ENCODE assay signal across 23 cellular contexts in the genomic region with DNA sequence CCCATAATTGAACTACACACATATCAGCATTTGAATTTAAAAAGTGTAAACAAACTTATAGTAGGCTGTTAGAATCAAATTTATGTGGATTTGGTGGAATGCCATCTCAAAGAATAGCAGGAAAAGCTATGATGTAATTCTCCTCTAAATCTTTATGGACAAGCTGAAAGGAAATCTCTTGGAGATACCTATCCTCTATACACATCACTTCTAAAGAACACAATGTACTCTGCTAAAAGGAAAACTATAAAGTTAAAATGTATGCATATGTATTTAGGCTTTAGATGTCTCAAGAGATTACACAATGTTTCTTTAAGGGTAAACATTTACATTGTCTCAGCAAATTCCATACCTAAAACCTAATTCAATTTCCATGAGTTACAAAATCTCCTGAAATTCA.
"Had no signal": no experiment of that assay in that cellular context is flagged by ENCODE, and none has a peak within 500 bp of the region (broad histone marks: within the 10 kb centered on the region; RNA-seq: fewer than 3 reads in every experiment).

No MANE protein-coding gene starts in this region.

- H3K9me3 Mint-ChIP-seq: activated CD4-positive, alpha-beta T cell treated with anti-CD3 and anti-CD28 coated beads, Interleukin-2, amount 10 ng/mL, durations not matched to agents 24 days and 14 days; activated naive CD8-positive, alpha-beta T cell treated with anti-CD3 and anti-CD28 coated beads, Interleukin-2, amount 10 ng/mL, durations not matched to agents 7 days and 5 days; central memory CD8-positive, alpha-beta T cell; neural crest cell had no signal

- DNase-seq: activated CD4-positive, alpha-beta T cell treated with anti-CD3 and anti-CD28 coated beads, Interleukin-2, amount 10 ng/mL, durations not matched to agents 24 days and 14 days; activated naive CD4-positive, alpha-beta T cell treated with Interleukin-2 at 50 U/mL for 16 hours; activated naive CD8-positive, alpha-beta T cell treated with anti-CD3 and anti-CD28 coated beads, Interleukin-2, amount 10 ng/mL, durations not matched to agents 7 days and 5 days; activated T-cell treated with anti-CD3 and anti-CD28 coated beads, Interleukin-2, amount 50 U/mL, for 24 hours; body of pancreas; head of caudate nucleus; left lung; naive B cell; retina; stimulated activated CD4-positive, alpha-beta T cell treated with anti-CD3 and anti-CD28 coated beads, Interleukin-2, amount 100 ng/mL, for 24 hours; T-helper 1 cell; T-helper 9 cell; transverse colon; uterus had no signal

- H3K9me3 ChIP-seq: body of pancreas, uterus had no signal

- H3K27me3 ChIP-seq: body of pancreas, foreskin keratinocyte, left lung, transverse colon, uterus had no signal

- H3K36me3 Mint-ChIP-seq: activated naive CD8-positive, alpha-beta T cell treated with anti-CD3 and anti-CD28 coated beads, Interleukin-2, amount 10 ng/mL, durations not matched to agents 7 days and 5 days; naive B cell had no signal

- H3K4me3 ChIP-seq: body of pancreas, coronary artery, left lung, mucosa of descending colon, transverse colon, uterus had no signal

- H3K27ac ChIP-seq: body of pancreas, coronary artery, foreskin keratinocyte, left lung, transverse colon, uterus had no signal

- H3K27ac Mint-ChIP-seq: activated CD4-positive, alpha-beta T cell treated with anti-CD3 and anti-CD28 coated beads, Interleukin-2, amount 10 ng/mL, durations not matched to agents 24 days and 14 days; activated CD8-positive, alpha-beta T cell treated with anti-CD3 and anti-CD28 coated beads for 36 hours; activated naive CD8-positive, alpha-beta T cell treated with anti-CD3 and anti-CD28 coated beads, Interleukin-2, amount 10 ng/mL, durations not matched to agents 7 days and 5 days; activated T-cell treated with anti-CD3 and anti-CD28 coated beads, Interleukin-2, amount 50 U/mL, for 24 hours; activated T-helper 2 cell treated with anti-CD3 and anti-CD28 coated beads, Interferon-gamma antibody, Interleukin-2, Interleukin-4, amounts not matched to agents 10 μg/mL and 5 μg/mL and 100 μg/mL, durations not matched to agents 14 hours and 24 hours and 36 hours; naive B cell; stimulated activated naive CD8-positive, alpha-beta T cell treated with anti-CD3 and anti-CD28 coated beads, Interleukin-15, Interleukin-2, amounts not matched to agents 100 ng/mL and 50 ng/mL, for 24 hours had no signal

- FAIRE-seq: endometrium had no signal

- H3K4me3 Mint-ChIP-seq: activated CD4-positive, alpha-beta T cell treated with anti-CD3 and anti-CD28 coated beads, Interleukin-2, amount 10 ng/mL, durations not matched to agents 24 days and 14 days; activated CD8-positive, alpha-beta T cell treated with anti-CD3 and anti-CD28 coated beads for 36 hours; activated naive CD8-positive, alpha-beta T cell treated with anti-CD3 and anti-CD28 coated beads, Interleukin-2, amount 10 ng/mL, durations not matched to agents 7 days and 5 days; activated T-cell treated with anti-CD3 and anti-CD28 coated beads, Interleukin-2, amount 50 U/mL, for 24 hours; central memory CD8-positive, alpha-beta T cell; naive B cell; neural crest cell; stimulated activated naive CD8-positive, alpha-beta T cell treated with anti-CD3 and anti-CD28 coated beads, Interleukin-15, Interleukin-2, amounts not matched to agents 100 ng/mL and 50 ng/mL, for 24 hours had no signal

- H3K4me1 ChIP-seq: body of pancreas, left lung, transverse colon, uterus had no signal

- H3K27me3 Mint-ChIP-seq: activated CD4-positive, alpha-beta T cell treated with anti-CD3 and anti-CD28 coated beads, Interleukin-2, amount 10 ng/mL, durations not matched to agents 24 days and 14 days; activated CD8-positive, alpha-beta T cell treated with anti-CD3 and anti-CD28 coated beads for 36 hours; activated naive CD8-positive, alpha-beta T cell treated with anti-CD3 and anti-CD28 coated beads, Interleukin-2, amount 10 ng/mL, durations not matched to agents 7 days and 5 days; activated T-cell treated with anti-CD3 and anti-CD28 coated beads, Interleukin-2, amount 50 U/mL, for 24 hours; stimulated activated naive CD8-positive, alpha-beta T cell treated with anti-CD3 and anti-CD28 coated beads, Interleukin-15, Interleukin-2, amounts not matched to agents 100 ng/mL and 50 ng/mL, for 24 hours had no signal

- H3K4me1 Mint-ChIP-seq: activated CD4-positive, alpha-beta T cell treated with anti-CD3 and anti-CD28 coated beads, Interleukin-2, amount 10 ng/mL, durations not matched to agents 24 days and 14 days; activated naive CD8-positive, alpha-beta T cell treated with anti-CD3 and anti-CD28 coated beads, Interleukin-2, amount 10 ng/mL, durations not matched to agents 7 days and 5 days; central memory CD8-positive, alpha-beta T cell; naive B cell; neural crest cell had no signal

- H3K36me3 ChIP-seq: left lung, transverse colon, uterus had no signal
